8 cellular contexts compared by ENCODE assay signal in the genomic region with DNA sequence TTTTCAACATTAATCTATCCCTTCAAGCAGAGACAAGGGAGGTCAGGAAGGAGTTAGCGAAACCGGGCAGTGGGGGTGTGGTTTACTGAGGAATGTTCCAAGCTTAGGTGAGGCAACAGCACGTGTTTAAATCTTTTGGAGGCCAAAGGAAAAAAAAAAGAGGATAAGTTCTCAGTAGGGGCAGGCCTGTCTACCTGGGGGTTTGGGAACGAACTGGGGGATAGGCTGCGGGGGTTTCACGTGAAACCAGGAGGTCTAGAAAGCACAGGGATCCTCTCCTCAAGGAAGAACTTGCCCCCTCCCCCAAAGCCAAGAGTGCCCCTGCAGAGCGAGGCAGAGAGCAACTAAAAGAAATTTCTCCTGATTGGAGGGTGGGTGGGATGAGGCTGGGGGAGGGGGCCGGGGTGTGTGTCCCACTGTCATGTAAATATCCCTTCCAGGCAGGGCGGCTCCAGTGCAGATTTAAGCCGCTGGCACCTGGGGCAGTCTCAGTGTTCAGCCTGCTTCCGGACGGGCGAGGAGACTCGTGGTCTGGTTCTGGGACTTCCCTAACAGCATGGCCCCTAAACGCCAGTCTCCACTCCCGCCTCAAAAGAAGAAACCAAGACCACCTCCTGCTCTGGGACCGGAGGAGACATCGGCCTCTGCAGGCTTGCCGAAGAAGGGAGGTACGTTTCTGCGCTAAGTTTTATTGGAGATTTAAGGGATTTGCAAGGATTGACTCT. TPM values are rescaled to one million over a fixed set of nuclear protein-coding genes. Genes with fewer than 3 reads are reported as not detected.
DNase-seq lines count a peak whose midpoint lies in the region; ATAC-seq and TF ChIP-seq lines count a peak whose summit lies in the region.

No MANE protein-coding gene starts in this region.

- H3K9me2 ChIP-seq in Karpas-422 (replicated peaks; ENCODE audit: insufficient read depth, low read length): no peaks in the 10 kb centered on the region

- peak; percentile 49 for ATAC-seq in Right ventricle myocardium superior (ENCODE audit: poor library complexity)
- ATAC-seq in HG02973 (IDR thresholded peaks at IDR 0.05; ENCODE audit: unreplicated experiment): no peak

- H3K4me3 ChIP-seq in Karpas-422 (ENCODE audit: low read length): peak overlapping the region; percentile 82
- peak overlapping the region; percentile 91 for H3K4me3 ChIP-seq in parathyroid adenoma (ENCODE audit: low read depth, low read length)

- DNase-seq in activated CD4-positive, CD25-positive, alpha-beta regulatory T cell treated with anti-CD3 and anti-CD28 coated beads, Interleukin-2, amount 50 U/mL, for 72 hours: peak; percentile 43
- DNase-seq in activated CD4-positive, CD25-positive, alpha-beta regulatory T cell (lab: John Stamatoyannopoulos, UW): no peak
- peak; percentile 93 for DNase-seq in Karpas-422
- DNase-seq in activated T-cell treated with anti-CD3 and anti-CD28 coated beads, Interleukin-2, amount 50 U/mL, for 1 hour: peak; percentile 32
- peak; percentile 69 for DNase-seq in Right ventricle myocardium superior
- DNase-seq in NCI-H1930 (lab: John Stamatoyannopoulos, UW): no peak

- H3K4me1 ChIP-seq in Karpas-422 (ENCODE audit: low read length): peaks cover 53% of the 10 kb centered on the region
- no peaks in the 10 kb centered on the region for H3K4me1 ChIP-seq in parathyroid adenoma

- no peak overlapping the region for H2AFZ ChIP-seq in Karpas-422 (ENCODE audit: low read length)
- peak overlapping the region; percentile 83 for H2AFZ ChIP-seq in parathyroid adenoma

- H3K4me2 ChIP-seq in Karpas-422 (ENCODE audit: low read depth, low read length, poor library complexity, severe bottlenecking) (peak overlapping the region; percentile 94), parathyroid adenoma (ENCODE audit: low read length) (peak overlapping the region; percentile 98)

- H3K27ac ChIP-seq in Karpas-422 (ENCODE audit: low read length) (peak overlapping the region; percentile 95), parathyroid adenoma (peak overlapping the region; percentile 65)

- intact Hi-C loops in Right ventricle myocardium superior (cut with DNase I): no loop called here

- peak overlapping the region; percentile 97 for H3K9ac ChIP-seq in Karpas-422 (ENCODE audit: low read length)
- no peak overlapping the region for H3K9ac ChIP-seq in parathyroid adenoma

- no peak for TF ChIP-seq CTCF in parathyroid adenoma (IDR thresholded peaks at IDR 0.05)

- H3K79me2 ChIP-seq in Karpas-422 (ENCODE audit: low read length): peaks cover 76% of the 10 kb centered on the region
- H3K79me2 ChIP-seq in parathyroid adenoma: no peaks in the 10 kb centered on the region

- H3K36me3 ChIP-seq in Karpas-422 (ENCODE audit: insufficient read depth, low read length) (peaks cover 6% of the 10 kb centered on the region), parathyroid adenoma (ENCODE audit: control insufficient read depth, insufficient read depth, low read length) (no peaks in the 10 kb centered on the region)

- H3K27me3 ChIP-seq in Karpas-422 (ENCODE audit: low read length) (no peaks in the 10 kb centered on the region), parathyroid adenoma (ENCODE audit: control insufficient read depth, insufficient read depth, low read length) (no peaks in the 10 kb centered on the region)

- no peaks in the 10 kb centered on the region for H3K9me3 ChIP-seq in Karpas-422 (ENCODE audit: low read length)
- H3K9me3 ChIP-seq in parathyroid adenoma (ENCODE audit: control insufficient read depth, low read length): no peaks in the 10 kb centered on the region

- peaks cover 6% of the 10 kb centered on the region; the same call in 1 of the 2 replicates for H4K20me1 ChIP-seq in Karpas-422 (ENCODE audit: insufficient read depth, low read depth, low read length)

RNA-seq across cellular contexts. Expression of a gene that starts 5.5 kb away (rescaled TPM):
- total RNA-seq in Karpas-422 (2014; rRNA removed; shearing (Covaris generic); ENCODE audit: low replicate concordance): 378 and 638 TPM in 2 replicates
- 167 TPM for total RNA-seq in Right ventricle myocardium superior

RNA-seq across cellular contexts. Expression of a gene that starts 18.8 kb away (rescaled TPM):
- 0.04 TPM in 1 of 2 replicates, not detected in the other for total RNA-seq in Karpas-422 (2014; rRNA removed; shearing (Covaris generic); ENCODE audit: low replicate concordance)
- 5.7 TPM for total RNA-seq in Right ventricle myocardium superior

RNA-seq across cellular contexts. Expression of a gene that starts 26.9 kb away (rescaled TPM):
- 38.9 and 73.2 TPM in 2 replicates for total RNA-seq in Karpas-422 (2014; rRNA removed; shearing (Covaris generic); ENCODE audit: low replicate concordance)
- 40.0 TPM for total RNA-seq in Right ventricle myocardium superior

RNA-seq across cellular contexts. Expression of a gene that starts 40.4 kb away (rescaled TPM):
- total RNA-seq in Karpas-422 (2014; rRNA removed; shearing (Covaris generic); ENCODE audit: low replicate concordance): 29.3 and 47.6 TPM in 2 replicates
- total RNA-seq in Right ventricle myocardium superior: 5.4 TPM

Comparison
In these comparisons a context has a peak if more than half of its experiments do, and no peak if none do; other contexts are left out.
1. DNase-seq: peak in activated CD4-positive, CD25-positive, alpha-beta regulatory T cell treated with anti-CD3 and anti-CD28 coated beads, Interleukin-2, amount 50 U/mL, for 72 hours (single experiment), Karpas-422 (single experiment), activated T-cell treated with anti-CD3 and anti-CD28 coated beads, Interleukin-2, amount 50 U/mL, for 1 hour (single experiment) and Right ventricle myocardium superior (single experiment); none in activated CD4-positive, CD25-positive, alpha-beta regulatory T cell (0 of 4) and NCI-H1930 (0 of 2).